ENCODE assay signal across 9 cellular contexts in genomic region chr13:70142658-70143057, GRCh38. TPM values are rescaled to one million over a fixed set of nuclear protein-coding genes. Genes with fewer than 3 reads are reported as not detected.
"Had no signal": no experiment of that assay in that cellular context is flagged by ENCODE, and none has a peak within 500 bp of the region (broad histone marks: within the 10 kb centered on the region; RNA-seq: fewer than 3 reads in every experiment).

No MANE protein-coding gene starts in this region.

RNA-seq across cellular contexts. Expression of gene KLHL1, which starts 34.4 kb away (rescaled TPM):
- total RNA-seq: OCI-LY7, PC-3, PC-9, Peyer's patch, Right ventricle myocardium superior, RPMI7951, SJCRH30, SJSA1 had no signal

RNA-seq across cellular contexts. Expression of gene ATXN8OS, which starts 35.0 kb away (rescaled TPM):
- total RNA-seq: OCI-LY7, PC-3, PC-9, Peyer's patch, Right ventricle myocardium superior, RPMI7951, SJCRH30, SJSA1, SK-MEL-5 had no signal
